Comparison of ENCODE assay signal across 27 cellular contexts in genomic region chr5:6392571-6392970, GRCh38. TPM values are rescaled to one million over a fixed set of nuclear protein-coding genes. Genes with fewer than 3 reads are reported as not detected.
"Had no signal": no experiment of that assay in that cellular context is flagged by ENCODE, and none has a peak within 500 bp of the region (broad histone marks: within the 10 kb centered on the region; RNA-seq: fewer than 3 reads in every experiment).

No MANE protein-coding gene starts in this region.

- H3K9me3 ChIP-seq: left lung, mucosa of descending colon, ovary, stomach, testis, thyroid gland, transverse colon, upper lobe of right lung had no signal

- DNase-seq: hippocampal formation; kidney; left colon; left lung; mesendoderm; mucosa of descending colon; naive thymus-derived CD4-positive, alpha-beta T cell; ovary; right cardiac atrium; stimulated activated CD4-positive, alpha-beta T cell treated with anti-CD3 and anti-CD28 coated beads, Interleukin-12 subunit alpha, Interleukin-12 subunit beta, amount 100 ng/mL, for 4 hours; stimulated activated CD4-positive, alpha-beta T cell treated with anti-CD3 and anti-CD28 coated beads, Interleukin-15, amount 100 ng/mL, for 24 hours; stimulated activated CD4-positive, alpha-beta T cell treated with anti-CD3 and anti-CD28 coated beads, Interleukin-2, amount 100 ng/mL, for 24 hours; stimulated activated CD4-positive, alpha-beta T cell treated with anti-CD3 and anti-CD28 coated beads, Interleukin-4, amount 100 ng/mL, for 1 hour; stimulated activated naive B cell treated with anti-CD40 and anti-IgM and Interleukin-4, amounts not matched to agents 10 μg/mL and 1 μg/mL and 100 μg/mL, for 72 hours; stimulated activated naive CD8-positive, alpha-beta T cell treated with anti-CD3 and anti-CD28 coated beads, Interleukin-15, Interleukin-2, amounts not matched to agents 100 U/mL and 50 U/mL, for 24 hours; stomach; testis; thyroid gland; transverse colon; upper lobe of right lung had no signal

- H3K4me3 ChIP-seq: left lung, lung, mucosa of descending colon, ovary, skin epidermis, stomach, testis, thyroid gland, transverse colon, upper lobe of right lung had no signal

- H3K27ac Mint-ChIP-seq: mesothelial cell of epicardium; naive thymus-derived CD4-positive, alpha-beta T cell; natural killer cell treated with Interleukin-12 subunit alpha and Interleukin-12 subunit beta and Interleukin-15 and Interleukin-18, amount 100 ng/mL, for 72 hours; progenitor cell of endocrine pancreas; stimulated activated naive B cell treated with anti-CD40 and anti-IgM and Interleukin-4, amounts not matched to agents 10 μg/mL and 1 μg/mL and 100 μg/mL, for 72 hours had no signal

- H3K4me1 ChIP-seq: left lung, stomach, testis, thyroid gland, transverse colon, upper lobe of right lung had no signal

- H3K4me3 Mint-ChIP-seq: mesothelial cell of epicardium; naive thymus-derived CD4-positive, alpha-beta T cell; natural killer cell treated with Interleukin-12 subunit alpha and Interleukin-12 subunit beta and Interleukin-15 and Interleukin-18, amount 100 ng/mL, for 72 hours; stimulated activated naive B cell treated with anti-CD40 and anti-IgM and Interleukin-4, amounts not matched to agents 10 μg/mL and 1 μg/mL and 100 μg/mL, for 72 hours had no signal

- H3K36me3 Mint-ChIP-seq: mesothelial cell of epicardium; natural killer cell treated with Interleukin-12 subunit alpha and Interleukin-12 subunit beta and Interleukin-15 and Interleukin-18, amount 100 ng/mL, for 72 hours had no signal

- H3K36me3 ChIP-seq: left lung, ovary, stomach, thyroid gland, transverse colon, upper lobe of right lung had no signal

- H3K27me3 ChIP-seq: ovary, testis, thyroid gland, transverse colon had no signal

- H3K27ac ChIP-seq: left lung, ovary, skin epidermis, stomach, testis, thyroid gland, transverse colon, upper lobe of right lung had no signal

- H3K4me1 Mint-ChIP-seq: mesothelial cell of epicardium had no signal

- ATAC-seq: left colon; left lung; mucosa of descending colon; naive thymus-derived CD4-positive, alpha-beta T cell; natural killer cell treated with Interleukin-12 subunit alpha and Interleukin-12 subunit beta and Interleukin-15 and Interleukin-18, amount 100 ng/mL, for 72 hours; right cardiac atrium; sciatic nerve; stimulated activated naive B cell treated with anti-CD40 and anti-IgM and Interleukin-4, amounts not matched to agents 10 μg/mL and 1 μg/mL and 100 μg/mL, for 72 hours; stimulated activated naive CD8-positive, alpha-beta T cell treated with anti-CD3 and anti-CD28 coated beads, Interleukin-15, Interleukin-2, amounts not matched to agents 100 U/mL and 50 U/mL, for 24 hours; upper lobe of right lung had no signal

- H3K9me3 Mint-ChIP-seq: natural killer cell treated with Interleukin-12 subunit alpha and Interleukin-12 subunit beta and Interleukin-15 and Interleukin-18, amount 100 ng/mL, for 72 hours had no signal

RNA-seq across cellular contexts. Expression of gene UBE2QL1, which starts 56.1 kb away (rescaled TPM):
- total RNA-seq: natural killer cell treated with Interleukin-12 subunit alpha and Interleukin-12 subunit beta and Interleukin-15 and Interleukin-18, amount 100 ng/mL, for 72 hours; renal cortical epithelial cell; upper lobe of right lung had no signal
- polyA plus RNA-seq: naive thymus-derived CD4-positive, alpha-beta T cell had no signal
